ENCODE assay signal across 1 cellular context in genomic region chr18:9321017-9321452, GRCh38.
TF ChIP-seq lines count a peak whose summit lies in the region.

No MANE protein-coding gene starts in this region.

TF ChIP-seq in K562, 482 proteins besides CTCF, POLR2A, EP300 and RAD21 (continued from another document and continues in another):
- TF ChIP-seq NBN (IDR thresholded peaks at IDR 0.05; ENCODE audit: low read depth) (no peak), SREBF2 (CRISPR knock-in tag; IDR thresholded peaks at IDR 0.05) (no peak), ZNF695 (CRISPR knock-in tag; IDR thresholded peaks at IDR 0.05) (no peak), MLLT1 (IDR thresholded peaks at IDR 0.05) (no peak), SP1 (CRISPR knock-in tag; IDR thresholded peaks at IDR 0.05) (no peak), STAG1 (CRISPR knock-in tag; IDR thresholded peaks at IDR 0.05; ENCODE audit: borderline replicate concordance) (no peak), MEIS2 (IDR thresholded peaks at IDR 0.05; ENCODE audit: partially characterized antibody) (peak; percentile 76), CAMTA2 (CRISPR knock-in tag; conservative IDR thresholded peaks at IDR 0.05) (no peak), KHSRP (IDR thresholded peaks at IDR 0.05) (no peak), IFI16 (CRISPR knock-in tag; IDR thresholded peaks at IDR 0.05) (no peak), YBX1 (IDR thresholded peaks at IDR 0.05) (no peak), STAT5A (IDR thresholded peaks at IDR 0.05; ENCODE audit: borderline replicate concordance, low read length) (no peak; the same call in 1 of the 2 replicates), CHD4 (IDR thresholded peaks at IDR 0.05; ENCODE audit: insufficient read depth, insufficient replicate concordance, low read depth, low read length, poor library complexity, severe bottlenecking) (no peak), CREM (IDR thresholded peaks at IDR 0.05; ENCODE audit: low read depth) (no peak), ZNF785 (CRISPR knock-in tag; IDR thresholded peaks at IDR 0.05) (no peak), CEBPG (CRISPR knock-in tag; IDR thresholded peaks at IDR 0.05) (peak; percentile 27; the same call in 1 of the 2 replicates), CEBPG (tag; conservative IDR thresholded peaks at IDR 0.05 in 1 of 2, IDR thresholded peaks at IDR 0.05 in 1 of 2) (peak; percentile 22 to 83; a peak in 2 of 4 replicates), HMGXB4 (CRISPR knock-in tag; IDR thresholded peaks at IDR 0.05) (no peak), ZNF584 (CRISPR knock-in tag; IDR thresholded peaks at IDR 0.05; ENCODE audit: low read depth) (no peak; the same call in 1 of the 2 replicates), ZNF184 (CRISPR knock-in tag; IDR thresholded peaks at IDR 0.05) (no peak), ZBTB40 (IDR thresholded peaks at IDR 0.05) (no peak), ZBTB40 (CRISPR knock-in tag; IDR thresholded peaks at IDR 0.05) (no peak), ZNF316 (IDR thresholded peaks at IDR 0.05) (no peak), GTF2E2 (tag; IDR thresholded peaks at IDR 0.05) (peak; percentile 40; the same call in 1 of the 2 replicates), CREBBP (IDR thresholded peaks at IDR 0.05; ENCODE audit: low read depth, low read length) (no peak), CHAMP1 (IDR thresholded peaks at IDR 0.05) (no peak), NR1H2 (CRISPR knock-in tag; IDR thresholded peaks at IDR 0.05) (no peak), DPF2 (IDR thresholded peaks at IDR 0.05) (peak; percentile 57; the same call in 1 of the 2 replicates), MAFG (tag; conservative IDR thresholded peaks at IDR 0.05) (no peak), NFE2L1 (tag; IDR thresholded peaks at IDR 0.05; ENCODE audit: borderline replicate concordance, low read depth) (no peak), BDP1 (IDR thresholded peaks at IDR 0.05; ENCODE audit: insufficient read depth, insufficient read length) (no peak), SAFB2 (IDR thresholded peaks at IDR 0.05; ENCODE audit: borderline replicate concordance, low read depth, low read length, severe bottlenecking) (no peak), NR2F6 (CRISPR knock-in tag; IDR thresholded peaks at IDR 0.05) (no peak), YY1 (IDR thresholded peaks at IDR 0.05; ENCODE audit: borderline replicate concordance in 1 of 3, control insufficient read depth in 1 of 3, extremely low read depth in 1 of 3, insufficient read depth in 3 of 3, insufficient read length in 1 of 3, insufficient replicate concordance in 2 of 3, low read depth in 1 of 3, low read length in 2 of 3) (no peak), FOXA3 (CRISPR knock-in tag; conservative IDR thresholded peaks at IDR 0.05 in 1 of 2, IDR thresholded peaks at IDR 0.05 in 1 of 2) (peak in 1 of 2 experiments; percentile 76; a peak in 1 of 4 replicates), CBX8 (IDR thresholded peaks at IDR 0.05; ENCODE audit: borderline replicate concordance, extremely low read depth, low read depth, low read length, poor library complexity, severe bottlenecking) (no peak), USF2 (CRISPR knock-in tag; IDR thresholded peaks at IDR 0.05) (peak; percentile 54), KLF6 (CRISPR knock-in tag; IDR thresholded peaks at IDR 0.05; ENCODE audit: borderline replicate concordance) (0 out of 2 replicates have a peak, but pooled peaks have one; percentile 48), ZNF449 (CRISPR knock-in tag; IDR thresholded peaks at IDR 0.05) (no peak), AFF1 (IDR thresholded peaks at IDR 0.05; ENCODE audit: low read depth in 1 of 2, partially characterized antibody in 2 of 2) (no peak), LEF1 (IDR thresholded peaks at IDR 0.05) (no peak), TCFL5 (CRISPR knock-in tag; conservative IDR thresholded peaks at IDR 0.05) (no peak; the same call in 1 of the 2 replicates), ZNF143 (CRISPR knock-in tag; IDR thresholded peaks at IDR 0.05) (no peak)
